In genomic region chr9:6479959-6480358, GRCh38 we compare ENCODE assay signal across 20 cellular contexts.
A peak's percentile ranks its signal among the peaks of the same experiment; 100 is the strongest.
DNase-seq lines count a peak whose midpoint lies in the region; FAIRE-seq and TF ChIP-seq lines count a peak whose summit lies in the region.
"Had no signal": no experiment of that assay in that cellular context is flagged by ENCODE, and none has a peak within 500 bp of the region (broad histone marks: within the 10 kb centered on the region; RNA-seq: fewer than 3 reads in every experiment).

No MANE protein-coding gene starts in this region.

- no peaks in the 10 kb centered on the region for H4K20me1 ChIP-seq in endothelial cell of umbilical vein (replicated peaks; ENCODE audit: control insufficient read depth, extremely low read depth, insufficient read depth, low read length)

- POLR2A ChIA-PET in HEK293 (lab: Yijun Ruan, JAX), result no interaction called here
- POLR2A ChIA-PET in endothelial cell of umbilical vein (lab: Charles Lee), result no interaction called here

- TSS peak; percentile 1 for BruUV-seq in endothelial cell of umbilical vein (replicated peaks; lab: Mats Ljungman, UMichigan)

- peaks cover 17 to 59% of the 10 kb centered on the region in 2 experiments; a peak in 2 of 3 replicates for H3K36me3 ChIP-seq in HEK293 (ENCODE audit: control insufficient read depth in 2 of 2, insufficient read depth in 1 of 2, low read length in 2 of 2)
- peaks cover 8 to 35% of the 10 kb centered on the region in 2 experiments for H3K36me3 ChIP-seq in endothelial cell of umbilical vein (ENCODE audit: control insufficient read depth in 2 of 2, extremely low read depth in 1 of 2, insufficient read depth in 2 of 2, low read length in 2 of 2)
- H3K36me3 ChIP-seq in small intestine (ENCODE audit: control insufficient read depth in 2 of 2, insufficient read depth in 2 of 2, low read length in 2 of 2), result peaks cover 2 to 4% of the 10 kb centered on the region in 2 donors

- TF ChIP-seq CTCF in HEK293 (tag by site-specific recombination; IDR thresholded peaks at IDR 0.05) (no peak), endothelial cell of umbilical vein (IDR thresholded peaks at IDR 0.05; ENCODE audit: extremely low read depth in 1 of 2, insufficient read depth in 1 of 2, low read depth in 1 of 2, low read length in 2 of 2) (no peak)

- H3K4me3 ChIP-seq in HEK293 (ENCODE audit: low read depth, low read length) (no peak overlapping the region), endothelial cell of umbilical vein (replicated peaks in 1 of 3; ENCODE audit: insufficient read depth in 1 of 3, low read depth in 1 of 3, low read length in 3 of 3) (no peak overlapping the region), small intestine (ENCODE audit: low read depth in 1 of 2, low read length in 2 of 2) (no peak overlapping the region)
- H3K4me3 ChIP-seq: GM23248 had no signal

- intact Hi-C loops in endothelial cell of umbilical vein (cut with micrococcal nuclease), result loop anchor here (5.0 to 10.0 kb wide), 2 partner anchors 48 to 425 kb away; no protein-coding TSS in a partner anchor

- CTCF ChIA-PET in HEK293 (lab: Yijun Ruan, JAX), result no interaction called here
- CTCF ChIA-PET in endothelial cell of umbilical vein (lab: Charles Lee), result interaction anchor here (0.9 kb wide), 1 partner anchor 54 kb away, joined by 3 read pairs; no protein-coding TSS in a partner anchor

- peak; percentile 11 for FAIRE-seq in GM19239 (lab: Jason Lieb, UNC)
- no peak for FAIRE-seq in endothelial cell of umbilical vein (lab: Jason Lieb, UNC)
- no peak for FAIRE-seq in small intestine (lab: Jason Lieb, UNC)
- FAIRE-seq: GM12891, GM18507, H1 had no signal

- no peak overlapping the region for H2AFZ ChIP-seq in endothelial cell of umbilical vein (ENCODE audit: low read depth, low read length)
- H2AFZ ChIP-seq: GM23248 had no signal

- no peak overlapping the region for H3K27ac ChIP-seq in HEK293 (ENCODE audit: extremely low read depth, low read depth, low read length)
- no peak overlapping the region for H3K27ac ChIP-seq in endothelial cell of umbilical vein (ENCODE audit: insufficient read depth, low read depth, low read length)
- H3K27ac ChIP-seq in small intestine (ENCODE audit: low read depth in 1 of 2, low read length in 1 of 2), result no peak overlapping the region
- H3K27ac ChIP-seq: GM23248 had no signal

- H3K9me3 ChIP-seq in HEK293 (ENCODE audit: control insufficient read depth, insufficient read depth, low read depth, low read length) (no peaks in the 10 kb centered on the region), endothelial cell of umbilical vein (replicated peaks; ENCODE audit: control insufficient read depth, insufficient read depth, low read length) (no peaks in the 10 kb centered on the region), small intestine (ENCODE audit: control insufficient read depth, low read depth) (no peaks in the 10 kb centered on the region)

- DNase-seq in GM19239 (ENCODE audit: insufficient read length, low spot score) (no peak), endothelial cell of umbilical vein (ENCODE audit: low read depth, low spot score) (no peak), small intestine (peak; percentile 72), dedifferentiated amniotic fluid mesenchymal stem cell (ENCODE audit: extremely low spot score) (no peak), cerebellar nuclear complex (lab: John Stamatoyannopoulos, UW) (no peak), DMS 273 treated with DMSO at 0.1 percent for 48 hours (lab: John Stamatoyannopoulos, UW) (no peak)
- DNase-seq: C1 segment of cervical spinal cord; Calu3; CD4-positive, alpha-beta memory T cell; COR-L47; DMS79 treated with DMSO at 0.1 percent for 48 hours; GF-D8; GM23248; H7; HCEC 1CT; HFFc6 had no signal

- H3K4me2 ChIP-seq in endothelial cell of umbilical vein (ENCODE audit: insufficient read depth, low read length), result no peak overlapping the region

- H3K27me3 ChIP-seq in endothelial cell of umbilical vein (ENCODE audit: control insufficient read depth in 2 of 2, insufficient read depth in 2 of 2, low read length in 2 of 2), result no peaks in the 10 kb centered on the region
- no peaks in the 10 kb centered on the region for H3K27me3 ChIP-seq in small intestine (ENCODE audit: control insufficient read depth in 2 of 2, insufficient read depth in 2 of 2, low read length in 2 of 2)

- no peaks in the 10 kb centered on the region for H3K4me1 ChIP-seq in HEK293 (ENCODE audit: control insufficient read depth, insufficient read depth, low read length)
- H3K4me1 ChIP-seq in endothelial cell of umbilical vein (ENCODE audit: control insufficient read depth, extremely low read depth, insufficient read depth, low read length), result no peaks in the 10 kb centered on the region
- no peaks in the 10 kb centered on the region for H3K4me1 ChIP-seq in small intestine (ENCODE audit: control insufficient read depth in 2 of 2, insufficient read depth in 1 of 2, low read depth in 1 of 2, low read length in 1 of 2)

- H3K9me1 ChIP-seq in endothelial cell of umbilical vein (replicated peaks; ENCODE audit: control insufficient read depth, extremely low read depth, insufficient read depth, low read length), result no peaks in the 10 kb centered on the region

- H3K9ac ChIP-seq in endothelial cell of umbilical vein (replicated peaks; ENCODE audit: extremely low read depth, insufficient read depth, low read length), result no peak overlapping the region
- H3K9ac ChIP-seq: GM23248 had no signal

- dilution Hi-C loops in endothelial cell of umbilical vein (cut with MboI; ENCODE audit: extremely low pct_ligation_motif_present, low sequenced_read_pairs), result no loop called here

- no peak for TF ChIP-seq POLR2A in endothelial cell of umbilical vein (IDR thresholded peaks at IDR 0.05; ENCODE audit: low read depth, low read length)

- H3K79me2 ChIP-seq in endothelial cell of umbilical vein (ENCODE audit: control insufficient read depth, insufficient read depth, low read length), result peaks cover 74% of the 10 kb centered on the region

- WGBS in small intestine, 3 donors, result 29 to 68% (median 41%) methylated on average over 2 of the region's 2 CpGs

TF ChIP-seq in HEK293, 187 proteins besides CTCF, POLR2A, EP300 and RAD21 (continues in another document):
- TF ChIP-seq, protein P1, sequence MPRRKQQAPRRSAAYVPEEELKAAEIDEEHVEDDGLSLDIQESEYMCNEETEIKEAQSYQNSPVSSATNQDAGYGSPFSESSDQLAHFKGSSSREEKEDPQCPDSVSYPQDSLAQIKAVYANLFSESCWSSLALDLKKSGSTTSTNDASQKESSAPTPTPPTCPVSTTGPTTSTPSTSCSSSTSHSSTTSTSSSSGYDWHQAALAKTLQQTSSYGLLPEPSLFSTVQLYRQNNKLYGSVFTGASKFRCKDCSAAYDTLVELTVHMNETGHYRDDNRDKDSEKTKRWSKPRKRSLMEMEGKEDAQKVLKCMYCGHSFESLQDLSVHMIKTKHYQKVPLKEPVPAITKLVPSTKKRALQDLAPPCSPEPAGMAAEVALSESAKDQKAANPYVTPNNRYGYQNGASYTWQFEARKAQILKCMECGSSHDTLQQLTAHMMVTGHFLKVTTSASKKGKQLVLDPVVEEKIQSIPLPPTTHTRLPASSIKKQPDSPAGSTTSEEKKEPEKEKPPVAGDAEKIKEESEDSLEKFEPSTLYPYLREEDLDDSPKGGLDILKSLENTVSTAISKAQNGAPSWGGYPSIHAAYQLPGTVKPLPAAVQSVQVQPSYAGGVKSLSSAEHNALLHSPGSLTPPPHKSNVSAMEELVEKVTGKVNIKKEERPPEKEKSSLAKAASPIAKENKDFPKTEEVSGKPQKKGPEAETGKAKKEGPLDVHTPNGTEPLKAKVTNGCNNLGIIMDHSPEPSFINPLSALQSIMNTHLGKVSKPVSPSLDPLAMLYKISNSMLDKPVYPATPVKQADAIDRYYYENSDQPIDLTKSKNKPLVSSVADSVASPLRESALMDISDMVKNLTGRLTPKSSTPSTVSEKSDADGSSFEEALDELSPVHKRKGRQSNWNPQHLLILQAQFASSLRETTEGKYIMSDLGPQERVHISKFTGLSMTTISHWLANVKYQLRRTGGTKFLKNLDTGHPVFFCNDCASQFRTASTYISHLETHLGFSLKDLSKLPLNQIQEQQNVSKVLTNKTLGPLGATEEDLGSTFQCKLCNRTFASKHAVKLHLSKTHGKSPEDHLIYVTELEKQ (tag by site-specific recombination; IDR thresholded peaks at IDR 0.05; ENCODE audit: borderline replicate concordance), result no peak
- TF ChIP-seq KLF8 (tag by site-specific recombination; IDR thresholded peaks at IDR 0.05) (no peak), ZNF623 (tag by site-specific recombination; IDR thresholded peaks at IDR 0.05) (peak; percentile 64), ZNF121 (tag by site-specific recombination; IDR thresholded peaks at IDR 0.05) (no peak), ZNF266 (tag by site-specific recombination; IDR thresholded peaks at IDR 0.05; ENCODE audit: low read depth) (no peak)

TF ChIP-seq in endothelial cell of umbilical vein, 7 proteins besides CTCF, POLR2A, EP300 and RAD21:
- no peak for TF ChIP-seq GATA2 (IDR thresholded peaks at IDR 0.05; ENCODE audit: insufficient read depth, insufficient read length, low read depth, low read length)
- no peak for TF ChIP-seq FOS (IDR thresholded peaks at IDR 0.05; ENCODE audit: borderline replicate concordance, insufficient read depth, low read length)
- TF ChIP-seq MYC (IDR thresholded peaks at IDR 0.05; ENCODE audit: low read depth, low read length), result no peak
- TF ChIP-seq POLR2AphosphoS5 (IDR thresholded peaks at IDR 0.05; ENCODE audit: insufficient read depth, low read depth, low read length), result no peak
- TF ChIP-seq EZH2 (IDR thresholded peaks at IDR 0.05; ENCODE audit: borderline replicate concordance, low read depth, low read length, severe bottlenecking), result no peak
- no peak for TF ChIP-seq JUN (IDR thresholded peaks at IDR 0.05; ENCODE audit: borderline replicate concordance, insufficient read depth, insufficient read length, low read depth)
- TF ChIP-seq, protein P2, sequence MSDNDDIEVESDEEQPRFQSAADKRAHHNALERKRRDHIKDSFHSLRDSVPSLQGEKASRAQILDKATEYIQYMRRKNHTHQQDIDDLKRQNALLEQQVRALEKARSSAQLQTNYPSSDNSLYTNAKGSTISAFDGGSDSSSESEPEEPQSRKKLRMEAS (IDR thresholded peaks at IDR 0.05; ENCODE audit: insufficient read depth, insufficient read length), result no peak
